ENCODE assay signal across 1 cellular context in genomic region chr17:63773272-63774140, GRCh38.
A peak's percentile ranks its signal among the peaks of the same experiment; 100 is the strongest.
TF ChIP-seq lines count a peak whose summit lies in the region.

Gene CCDC47 (minus strand): TSS chr17:63773597. CDS start chr17:63766175, 7,422 bp downstream.

TF ChIP-seq in K562, 482 proteins besides CTCF, POLR2A, EP300 and RAD21 (continued from another document and continues in another):
- TF ChIP-seq HCFC1 (IDR thresholded peaks at IDR 0.05; ENCODE audit: low read depth, low read length) (peak; percentile 72; the same call in 1 of the 2 replicates), TBL1XR1 (IDR thresholded peaks at IDR 0.05; ENCODE audit: low read length in 2 of 2) (peak; percentile 22 to 76; a peak in 2 of 4 replicates), ZNF778 (CRISPR knock-in tag; IDR thresholded peaks at IDR 0.05) (no peak), BRCA1 (IDR thresholded peaks at IDR 0.05) (no peak), BRCA1 (CRISPR knock-in tag; IDR thresholded peaks at IDR 0.05) (no peak), MAFG (tag; conservative IDR thresholded peaks at IDR 0.05) (no peak), CBFB (CRISPR knock-in tag; IDR thresholded peaks at IDR 0.05) (peak; percentile 57; the same call in 1 of the 2 replicates), KDM2B (CRISPR knock-in tag; IDR thresholded peaks at IDR 0.05) (0 out of 2 replicates have a peak, but pooled peaks have one; percentile 5), ZC3H4 (CRISPR knock-in tag; IDR thresholded peaks at IDR 0.05; ENCODE audit: borderline replicate concordance) (no peak), MGA (IDR thresholded peaks at IDR 0.05) (peak; percentile 69; the same call in 1 of the 2 replicates), ZNF347 (CRISPR knock-in tag; IDR thresholded peaks at IDR 0.05; ENCODE audit: low read depth) (no peak), NFYB (IDR thresholded peaks at IDR 0.05; ENCODE audit: extremely low read depth, insufficient read length) (no peak), ZBTB8A (IDR thresholded peaks at IDR 0.05; ENCODE audit: partially characterized antibody) (no peak), PHTF2 (CRISPR knock-in tag; IDR thresholded peaks at IDR 0.05) (no peak), ILF3 (IDR thresholded peaks at IDR 0.05; ENCODE audit: borderline replicate concordance) (no peak), ZNF785 (CRISPR knock-in tag; IDR thresholded peaks at IDR 0.05) (no peak), ZNF212 (CRISPR knock-in tag; IDR thresholded peaks at IDR 0.05) (no peak), ID3 (CRISPR knock-in tag; IDR thresholded peaks at IDR 0.05) (no peak), ID3 (tag; IDR thresholded peaks at IDR 0.05) (peak; percentile 89), ZMIZ1 (IDR thresholded peaks at IDR 0.05; ENCODE audit: low read depth in 2 of 2, low read length in 2 of 2) (peak in 1 of 2 experiments; percentile 37; a peak in 2 of 4 replicates), RBM34 (IDR thresholded peaks at IDR 0.05; ENCODE audit: borderline replicate concordance, insufficient read depth, low read length) (0 out of 2 replicates have a peak, but pooled peaks have one; percentile 61), MCM5 (IDR thresholded peaks at IDR 0.05; ENCODE audit: low read depth) (no peak), PRPF4 (IDR thresholded peaks at IDR 0.05; ENCODE audit: insufficient read depth, low read depth, low read length, poor library complexity, severe bottlenecking) (peak; percentile 33), USF1 (CRISPR knock-in tag; IDR thresholded peaks at IDR 0.05) (peak; percentile 95), ZC3H8 (IDR thresholded peaks at IDR 0.05) (no peak), PREB (CRISPR knock-in tag; IDR thresholded peaks at IDR 0.05) (no peak), BCOR (IDR thresholded peaks at IDR 0.05) (no peak), KLF6 (CRISPR knock-in tag; IDR thresholded peaks at IDR 0.05; ENCODE audit: borderline replicate concordance) (peak; percentile 75; the same call in 1 of the 2 replicates), GABPB2 (CRISPR knock-in tag; conservative IDR thresholded peaks at IDR 0.05) (no peak; the same call in 1 of the 2 replicates), RFX5 (IDR thresholded peaks at IDR 0.05; ENCODE audit: low read depth, low read length) (peak; percentile 46; the same call in 1 of the 2 replicates), PKNOX1 (IDR thresholded peaks at IDR 0.05) (peak; percentile 75), CEBPG (CRISPR knock-in tag; IDR thresholded peaks at IDR 0.05) (peak; percentile 90), CEBPG (tag; conservative IDR thresholded peaks at IDR 0.05 in 1 of 2, IDR thresholded peaks at IDR 0.05 in 1 of 2) (peak; percentile 79 to 93), KAT8 (IDR thresholded peaks at IDR 0.05; ENCODE audit: low read depth) (no peak), KDM5B (IDR thresholded peaks at IDR 0.05; ENCODE audit: insufficient replicate concordance, low read depth, low read length) (peak; percentile 85), HMBOX1 (IDR thresholded peaks at IDR 0.05) (no peak; the same call in 1 of the 2 replicates), STAT6 (CRISPR knock-in tag; IDR thresholded peaks at IDR 0.05) (no peak), SIRT6 (IDR thresholded peaks at IDR 0.05; ENCODE audit: low read depth, low read length) (no peak), PHB (CRISPR knock-in tag; IDR thresholded peaks at IDR 0.05) (0 out of 2 replicates have a peak, but pooled peaks have one; percentile 30)
